22 cellular contexts compared by ENCODE assay signal in the genomic region with DNA sequence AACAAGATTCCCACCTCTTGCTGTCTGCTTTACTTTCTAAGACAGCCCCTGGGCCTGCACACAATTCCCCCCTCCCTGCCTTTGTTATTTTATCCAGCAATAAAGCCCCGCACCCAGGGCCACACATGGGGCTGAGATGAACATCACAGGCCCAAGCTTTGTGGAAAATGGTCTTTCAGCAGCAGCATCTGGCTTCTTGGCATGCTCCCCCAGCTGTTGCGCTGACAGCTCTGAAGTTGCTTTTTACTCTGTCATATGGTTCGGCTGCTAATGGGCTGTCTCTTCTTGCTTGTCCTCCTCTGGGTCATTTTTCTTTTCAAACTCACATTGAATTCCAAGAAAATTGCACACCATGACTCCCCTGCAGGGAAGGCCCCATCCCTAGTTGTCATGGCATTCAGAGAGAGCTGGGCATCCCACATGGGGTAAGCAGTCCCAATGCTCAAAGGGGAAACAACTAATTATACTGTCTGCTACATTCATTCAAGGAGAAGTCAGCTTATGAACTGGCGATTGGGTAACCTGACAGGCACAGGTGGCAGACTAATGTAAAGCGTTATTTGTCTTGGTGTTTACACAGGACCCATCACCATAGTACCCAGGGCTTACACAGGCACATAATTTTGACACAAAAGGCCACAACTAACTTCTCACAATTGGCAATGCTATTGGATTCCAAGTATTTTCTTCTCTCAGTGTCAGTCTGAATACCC.
DNase-seq lines count a peak whose midpoint lies in the region; TF ChIP-seq lines count a peak whose summit lies in the region.
"Had no signal": no experiment of that assay in that cellular context is flagged by ENCODE, and none has a peak within 500 bp of the region (broad histone marks: within the 10 kb centered on the region; RNA-seq: fewer than 3 reads in every experiment).

No MANE protein-coding gene starts in this region.

- H3K9me3 ChIP-seq in endodermal cell (ENCODE audit: control insufficient read depth, low read length) (no peaks in the 10 kb centered on the region), neural progenitor cell (ENCODE audit: low read depth) (no peaks in the 10 kb centered on the region)
- H3K9me3 ChIP-seq: Caco-2, stomach, transverse colon had no signal

- H3K79me2 ChIP-seq in neural progenitor cell (ENCODE audit: low read depth): no peaks in the 10 kb centered on the region

- H3K27me3 ChIP-seq in endodermal cell (ENCODE audit: control insufficient read depth, insufficient read depth, low read length, poor library complexity, severe bottlenecking) (no peaks in the 10 kb centered on the region), neural progenitor cell (no peaks in the 10 kb centered on the region)
- H3K27me3 ChIP-seq: stomach, transverse colon had no signal

- H3K27ac Mint-ChIP-seq in endodermal cell (no peak overlapping the region), neural progenitor cell (peak overlapping the region; percentile 62)
- no peak overlapping the region for H3K27ac Mint-ChIP-seq in activated naive CD4-positive, alpha-beta T cell treated with anti-CD3 and anti-CD28 coated beads for 36 hours
- H3K27ac Mint-ChIP-seq: activated naive CD8-positive, alpha-beta T cell treated with anti-CD3 and anti-CD28 coated beads, Interleukin-2, amount 10 ng/mL, durations not matched to agents 7 days and 5 days; B cell had no signal

- H3K36me3 Mint-ChIP-seq in endodermal cell (ENCODE audit: low read depth): no peaks in the 10 kb centered on the region
- no peaks in the 10 kb centered on the region for H3K36me3 Mint-ChIP-seq in neural progenitor cell
- H3K36me3 Mint-ChIP-seq in activated naive CD4-positive, alpha-beta T cell treated with anti-CD3 and anti-CD28 coated beads for 36 hours (ENCODE audit: low read depth): no peaks in the 10 kb centered on the region
- H3K36me3 Mint-ChIP-seq: activated naive CD8-positive, alpha-beta T cell treated with anti-CD3 and anti-CD28 coated beads, Interleukin-2, amount 10 ng/mL, durations not matched to agents 7 days and 5 days had no signal

- TF ChIP-seq CTCF in endodermal cell (conservative IDR thresholded peaks at IDR 0.05): no peak
- TF ChIP-seq CTCF in neural progenitor cell (IDR thresholded peaks at IDR 0.05): no peak

- WGBS in endodermal cell (ENCODE audit: insufficient coverage in 1 of 2, insufficient read length in 1 of 2), 2 experiments: 70 to 92% methylated on average over 4 to 5 of the region's 5 CpGs

- peaks cover 3% of the 10 kb centered on the region for H3F3A ChIP-seq in neural progenitor cell (ENCODE audit: low read depth)

- H3K9ac ChIP-seq in endodermal cell (ENCODE audit: extremely low read depth, low read length, poor library complexity, severe bottlenecking): no peak overlapping the region
- no peak overlapping the region for H3K9ac ChIP-seq in neural progenitor cell

- H3K36me3 ChIP-seq in endodermal cell (ENCODE audit: control insufficient read depth, insufficient read depth, low read length) (no peaks in the 10 kb centered on the region), neural progenitor cell (no peaks in the 10 kb centered on the region)
- H3K36me3 ChIP-seq: stomach, transverse colon had no signal

- H3K4me3 Mint-ChIP-seq in endodermal cell: no peak overlapping the region
- H3K4me3 Mint-ChIP-seq in neural progenitor cell: no peak overlapping the region
- no peak overlapping the region for H3K4me3 Mint-ChIP-seq in activated naive CD4-positive, alpha-beta T cell treated with anti-CD3 and anti-CD28 coated beads for 36 hours
- H3K4me3 Mint-ChIP-seq: activated naive CD8-positive, alpha-beta T cell treated with anti-CD3 and anti-CD28 coated beads, Interleukin-2, amount 10 ng/mL, durations not matched to agents 7 days and 5 days; B cell had no signal

- H4K20me1 ChIP-seq in neural progenitor cell (ENCODE audit: low read depth): no peaks in the 10 kb centered on the region

- H3K27me3 Mint-ChIP-seq in endodermal cell (ENCODE audit: insufficient read depth) (peaks cover 1% of the 10 kb centered on the region), neural progenitor cell (ENCODE audit: insufficient read depth, low read depth) (peaks cover 7% of the 10 kb centered on the region)
- peaks cover 8% of the 10 kb centered on the region for H3K27me3 Mint-ChIP-seq in activated naive CD4-positive, alpha-beta T cell treated with anti-CD3 and anti-CD28 coated beads for 36 hours (ENCODE audit: low read depth)

- peak; percentile 49 for DNase-seq in NCI-H146 (lab: John Stamatoyannopoulos, UW)
- DNase-seq in NCI-H146 treated with DMSO at 0.1 percent for 48 hours (lab: John Stamatoyannopoulos, UW; ENCODE audit: unreplicated experiment): no peak
- peak; percentile 76 for DNase-seq in NCI-H1694 (lab: John Stamatoyannopoulos, UW)
- no peak for DNase-seq in endodermal cell
- DNase-seq in neural progenitor cell (ENCODE audit: low spot score): no peak
- no peak for DNase-seq in activated naive CD4-positive, alpha-beta T cell treated with anti-CD3 and anti-CD28 coated beads for 36 hours
- DNase-seq in NCI-H82 (lab: John Stamatoyannopoulos, UW): no peak
- DNase-seq in midbrain (lab: John Stamatoyannopoulos, UW): no peak
- DNase-seq: activated CD4-positive, alpha-beta T cell treated with anti-CD3 and anti-CD28 coated beads, Interleukin-2, amount 50 U/mL, for 4 hours; activated naive CD8-positive, alpha-beta T cell treated with anti-CD3 and anti-CD28 coated beads, Interleukin-2, amount 10 ng/mL, durations not matched to agents 7 days and 5 days; Caco-2; effector CD4-positive, alpha-beta T cell; foreskin melanocyte; GOT3; NCI-H1048; NCI-H510A treated with DMSO at 0.1 percent for 48 hours; RPMI8226; stimulated activated CD4-positive, alpha-beta T cell treated with anti-CD3 and anti-CD28 coated beads, Interleukin-12 subunit alpha, Interleukin-12 subunit beta, amount 100 ng/mL, for 4 hours; stomach; T-helper 9 cell; transverse colon had no signal

- H3K4me1 ChIP-seq in endodermal cell (ENCODE audit: control insufficient read depth, insufficient read depth, low read length) (no peaks in the 10 kb centered on the region), neural progenitor cell (peaks cover 20% of the 10 kb centered on the region)
- H3K4me1 ChIP-seq: Caco-2, stomach, transverse colon had no signal

- peak overlapping the region; percentile 29 for H3K4me2 ChIP-seq in neural progenitor cell

- CTCF ChIA-PET in activated naive CD4-positive, alpha-beta T cell treated with anti-CD3 and anti-CD28 coated beads for 36 hours (lab: Charles Lee): interaction anchor here (0.6 to 0.9 kb wide), 2 partner anchors 25 to 171 kb away, joined by 3 to 5 read pairs; no protein-coding TSS in a partner anchor

- peak overlapping the region; percentile 6 for H3K27ac ChIP-seq in endodermal cell (ENCODE audit: low read depth, low read length)
- H3K27ac ChIP-seq in neural progenitor cell: no peak overlapping the region
- H3K27ac ChIP-seq: stomach, transverse colon had no signal

- H3K9me3 Mint-ChIP-seq in endodermal cell (no peaks in the 10 kb centered on the region), neural progenitor cell (no peaks in the 10 kb centered on the region)
- no peaks in the 10 kb centered on the region for H3K9me3 Mint-ChIP-seq in activated naive CD4-positive, alpha-beta T cell treated with anti-CD3 and anti-CD28 coated beads for 36 hours
- H3K9me3 Mint-ChIP-seq: activated naive CD8-positive, alpha-beta T cell treated with anti-CD3 and anti-CD28 coated beads, Interleukin-2, amount 10 ng/mL, durations not matched to agents 7 days and 5 days had no signal

- H3K4me3 ChIP-seq in endodermal cell (ENCODE audit: low read length) (no peak overlapping the region), neural progenitor cell (no peak overlapping the region)
- H3K4me3 ChIP-seq: stomach, transverse colon had no signal

- intact Hi-C loops in activated naive CD4-positive, alpha-beta T cell treated with anti-CD3 and anti-CD28 coated beads for 36 hours (cut with micrococcal nuclease): no loop called here

- H3K4me1 Mint-ChIP-seq in endodermal cell (peaks cover 5% of the 10 kb centered on the region), neural progenitor cell (peaks cover 28% of the 10 kb centered on the region)
- no peaks in the 10 kb centered on the region for H3K4me1 Mint-ChIP-seq in activated naive CD4-positive, alpha-beta T cell treated with anti-CD3 and anti-CD28 coated beads for 36 hours (ENCODE audit: low read depth)
- H3K4me1 Mint-ChIP-seq: activated naive CD8-positive, alpha-beta T cell treated with anti-CD3 and anti-CD28 coated beads, Interleukin-2, amount 10 ng/mL, durations not matched to agents 7 days and 5 days; B cell had no signal

- H2AFZ ChIP-seq in neural progenitor cell (replicated peaks): no peak overlapping the region

Comparison
In these comparisons a context has a peak if more than half of its experiments do, and no peak if none do; other contexts are left out.
1. DNase-seq: peak in NCI-H146 (single experiment) and NCI-H1694 (single experiment); none in NCI-H146 treated with DMSO at 0.1 percent for 48 hours (single experiment), endodermal cell (single experiment), neural progenitor cell (single experiment), activated naive CD4-positive, alpha-beta T cell treated with anti-CD3 and anti-CD28 coated beads for 36 hours (single experiment), NCI-H82 (single experiment) and midbrain (single experiment).